In genomic region chr2:192286093-192286701, GRCh38 we compare ENCODE assay signal across 9 cellular contexts.
DNase-seq lines count a peak whose midpoint lies in the region; ATAC-seq, FAIRE-seq and TF ChIP-seq lines count a peak whose summit lies in the region.
"Had no signal": no experiment of that assay in that cellular context is flagged by ENCODE, and none has a peak within 500 bp of the region (broad histone marks: within the 10 kb centered on the region; RNA-seq: fewer than 3 reads in every experiment).

No MANE protein-coding gene starts in this region.

- no peak overlapping the region for H3K9ac ChIP-seq in K562 (ENCODE audit: insufficient read depth in 1 of 2, low read depth in 2 of 2, low read length in 2 of 2)
- no peak overlapping the region for H3K9ac ChIP-seq in neural cell (ENCODE audit: low read length)

- no peak overlapping the region for H3K27ac Mint-ChIP-seq in natural killer cell
- H3K27ac Mint-ChIP-seq: T-helper 1 cell treated with Interleukin-12 subunit alpha and Interleukin-12 subunit beta and Interleukin-4 antibody, amounts not matched to agents 30 μg/mL and 1 μg/mL, for 36 hours had no signal

- DNase-seq in GM12864 (ENCODE audit: low read depth) (no peak), MV-4-11 (lab: John Stamatoyannopoulos, UW) (peak; percentile 35), K562 (ENCODE audit: extremely low read depth in 1 of 4, low spot score in 3 of 4) (peak in 1 of 4 experiments; percentile 8), natural killer cell (no peak), cortex of kidney (lab: John Stamatoyannopoulos, UW) (no peak), NCI-H1930 (lab: John Stamatoyannopoulos, UW) (no peak), psoas muscle (no peak)

- WGBS in K562 (ENCODE audit: insufficient coverage, low coverage, missing lambda C conversion rate): 2% methylated on average over 3 of the region's 3 CpGs
- WGBS in psoas muscle, 3 donors: 78 to 92% (median 83%) methylated on average over 3 of the region's 3 CpGs

- no peak overlapping the region for H3K4me3 Mint-ChIP-seq in natural killer cell
- H3K4me3 Mint-ChIP-seq: T-helper 1 cell treated with Interleukin-12 subunit alpha and Interleukin-12 subunit beta and Interleukin-4 antibody, amounts not matched to agents 30 μg/mL and 1 μg/mL, for 36 hours had no signal

- H3K9me3 Mint-ChIP-seq in natural killer cell: no peaks in the 10 kb centered on the region
- H3K9me3 Mint-ChIP-seq: T-helper 1 cell treated with Interleukin-12 subunit alpha and Interleukin-12 subunit beta and Interleukin-4 antibody, amounts not matched to agents 30 μg/mL and 1 μg/mL, for 36 hours had no signal

- no peak for FAIRE-seq in K562 (lab: Jason Lieb, UNC)

- no peaks in the 10 kb centered on the region for H3K4me1 Mint-ChIP-seq in natural killer cell

- H3F3A ChIP-seq in neural cell (ENCODE audit: insufficient read depth, low read length, poor library complexity, severe bottlenecking): no peaks in the 10 kb centered on the region

- TF ChIP-seq CTCF in GM12864 (IDR thresholded peaks at IDR 0.05; ENCODE audit: low read depth, low read length, missing control alignments) (peak; percentile 36), K562 (IDR thresholded peaks at IDR 0.05 in 2 of 3, conservative IDR thresholded peaks at IDR 0.05 in 1 of 3; ENCODE audit: insufficient read depth in 2 of 3, low read depth in 1 of 3, low read length in 3 of 3) (0 out of 6 replicates have a peak, but pooled peaks of 1 of the 3 experiments have one; percentile 4), neural cell (IDR thresholded peaks at IDR 0.05; ENCODE audit: poor library complexity, severe bottlenecking) (no peak), natural killer cell (IDR thresholded peaks at IDR 0.05) (no peak), psoas muscle (IDR thresholded peaks at IDR 0.05) (no peak)

- H3K36me3 Mint-ChIP-seq in natural killer cell: no peaks in the 10 kb centered on the region

- H3K79me2 ChIP-seq in K562 (ENCODE audit: control insufficient read depth, insufficient read depth, low read length) (no peaks in the 10 kb centered on the region), neural cell (replicated peaks; ENCODE audit: insufficient read depth, low read length) (no peaks in the 10 kb centered on the region)

- no peaks in the 10 kb centered on the region for H3K9me1 ChIP-seq in K562 (ENCODE audit: control insufficient read depth, insufficient read depth, low read length)

- H3K9me2 ChIP-seq in neural cell (ENCODE audit: insufficient read depth, low read length): no peaks in the 10 kb centered on the region

- H3K4me3 ChIP-seq in GM12864 (ENCODE audit: low read depth, low read length) (no peak overlapping the region), K562 (no peak overlapping the region), neural cell (ENCODE audit: low read length) (no peak overlapping the region), psoas muscle (no peak overlapping the region)

- H3K27ac ChIP-seq in K562 (ENCODE audit: extremely low read depth, low read depth, low read length): no peak overlapping the region
- no peak overlapping the region for H3K27ac ChIP-seq in neural cell (ENCODE audit: low read length)
- no peak overlapping the region for H3K27ac ChIP-seq in psoas muscle

- BruUV-seq in K562 (replicated peaks; lab: Mats Ljungman, UMichigan): no TSS peak

- H2AFZ ChIP-seq in K562 (ENCODE audit: low read depth, low read length): no peak overlapping the region
- no peak overlapping the region for H2AFZ ChIP-seq in neural cell (ENCODE audit: low read depth, low read length)

- no peaks in the 10 kb centered on the region for H3K27me3 ChIP-seq in K562 (ENCODE audit: control insufficient read depth in 2 of 2, insufficient read depth in 2 of 2, low read length in 2 of 2)
- H3K27me3 ChIP-seq in neural cell (ENCODE audit: insufficient read depth, low read depth, low read length): no peaks in the 10 kb centered on the region
- H3K27me3 ChIP-seq in psoas muscle (ENCODE audit: insufficient read depth in 3 of 3, low read length in 2 of 3): no peaks in the 10 kb centered on the region

- TF ChIP-seq RAD21 in K562 (CRISPR knock-in tag; conservative IDR thresholded peaks at IDR 0.05 in 1 of 2, IDR thresholded peaks at IDR 0.05 in 1 of 2) (peak; percentile 23 to 45; a peak in 3 of 4 replicates), neural cell (conservative IDR thresholded peaks at IDR 0.05) (peak; percentile 42)

- CTCF ChIA-PET in K562 (lab: Yijun Ruan, JAX; ENCODE audit: low intra/inter-chr PET ratio): no interaction called here

- no peaks in the 10 kb centered on the region for H3K27me3 Mint-ChIP-seq in natural killer cell (ENCODE audit: low read depth in 2 of 2)

- H3K4me1 ChIP-seq in K562 (replicated peaks in 1 of 2; ENCODE audit: control insufficient read depth in 2 of 2, insufficient read depth in 2 of 2, low read length in 2 of 2) (no peaks in the 10 kb centered on the region), psoas muscle (no peaks in the 10 kb centered on the region)

- POLR2A ChIA-PET in K562 (lab: Yijun Ruan, JAX): no interaction called here

- H4K20me1 ChIP-seq in K562 (replicated peaks; ENCODE audit: control insufficient read depth, insufficient read depth, low read length) (no peaks in the 10 kb centered on the region), neural cell (ENCODE audit: insufficient read depth) (no peaks in the 10 kb centered on the region)

- H3K36me3 ChIP-seq in K562 (ENCODE audit: control insufficient read depth, insufficient read depth, low read length) (no peaks in the 10 kb centered on the region), neural cell (ENCODE audit: insufficient read depth, low read length) (no peaks in the 10 kb centered on the region), psoas muscle (ENCODE audit: insufficient read depth in 1 of 2, low read depth in 1 of 2) (no peaks in the 10 kb centered on the region)

- H3K4me2 ChIP-seq in K562 (ENCODE audit: insufficient read depth, low read length) (no peak overlapping the region), neural cell (ENCODE audit: low read length) (no peak overlapping the region)

- ATAC-seq in K562 (no peak), natural killer cell (no peak), psoas muscle (no peak)

- no peaks in the 10 kb centered on the region for H3K9me3 ChIP-seq in K562 (replicated peaks; ENCODE audit: control insufficient read depth, insufficient read depth, low read depth, low read length)
- H3K9me3 ChIP-seq in neural cell (ENCODE audit: low read length): no peaks in the 10 kb centered on the region
- no peaks in the 10 kb centered on the region for H3K9me3 ChIP-seq in psoas muscle

- TF ChIP-seq POLR2A in K562 (conservative IDR thresholded peaks at IDR 0.05): no peak

- TF ChIP-seq EP300 in K562 (IDR thresholded peaks at IDR 0.05; ENCODE audit: low read length) (no peak), neural cell (conservative IDR thresholded peaks at IDR 0.05; ENCODE audit: poor library complexity, severe bottlenecking) (no peak)

- intact Hi-C loops in K562 (cut with micrococcal nuclease) (loop anchor here (5.0 kb wide), 1 partner anchor 474 kb away; no protein-coding TSS in a partner anchor), natural killer cell (cut with micrococcal nuclease) (no loop called here), psoas muscle (cut with DNase I) (no loop called here)

- in situ Hi-C loops in K562 (cut with MboI): no loop called here

TF ChIP-seq in K562, 482 proteins besides CTCF, POLR2A, EP300 and RAD21 (continues in another document):
- TF ChIP-seq ZHX1 (conservative IDR thresholded peaks at IDR 0.05; ENCODE audit: low read length) (no peak), TEAD1 (CRISPR knock-in tag; IDR thresholded peaks at IDR 0.05) (no peak), GABPA (tag; conservative IDR thresholded peaks at IDR 0.05; ENCODE audit: low read depth) (no peak)

TF ChIP-seq in neural cell, 6 proteins besides CTCF, POLR2A, EP300 and RAD21:
- TF ChIP-seq REST (IDR thresholded peaks at IDR 0.05; ENCODE audit: borderline replicate concordance) (no peak), MXI1 (conservative IDR thresholded peaks at IDR 0.05; ENCODE audit: poor library complexity, severe bottlenecking) (no peak), SMC3 (conservative IDR thresholded peaks at IDR 0.05; ENCODE audit: poor library complexity) (peak; percentile 24), POLR2AphosphoS5 (IDR thresholded peaks at IDR 0.05) (no peak)
